ENCODE assay signal across 17 cellular contexts in the genomic region with DNA sequence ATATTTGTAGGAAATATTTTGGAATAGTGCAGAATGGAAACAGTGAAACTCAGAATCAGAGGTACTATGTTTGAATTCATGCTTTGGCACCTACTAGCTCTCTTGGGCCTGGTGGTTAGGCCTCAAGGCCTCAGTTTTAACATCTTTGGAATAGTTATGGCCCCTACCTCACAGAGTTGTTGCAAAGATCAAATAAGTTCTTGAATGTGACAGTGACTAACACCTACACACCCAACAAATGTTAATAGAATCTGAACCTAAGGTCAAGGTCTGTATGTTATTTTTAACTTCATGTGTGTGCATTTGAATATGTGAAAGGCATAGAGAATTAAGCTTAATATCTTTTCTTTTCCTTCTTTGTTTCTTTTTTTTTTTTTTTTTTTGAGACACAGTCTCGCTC.
"Had no signal": no experiment of that assay in that cellular context is flagged by ENCODE, and none has a peak within 500 bp of the region (broad histone marks: within the 10 kb centered on the region; RNA-seq: fewer than 3 reads in every experiment).

No MANE protein-coding gene starts in this region.

- H3K27ac ChIP-seq: esophagus muscularis mucosa, lower lobe of right lung, right atrium auricular region, tibial artery had no signal

- ATAC-seq: activated CD8-positive, alpha-beta T cell treated with anti-CD3 and anti-CD28 coated beads, Interleukin-2, amount 10 ng/mL, durations not matched to agents 7 days and 5 days; lower lobe of right lung; naive thymus-derived CD4-positive, alpha-beta T cell; stimulated activated naive CD8-positive, alpha-beta T cell treated with anti-CD3 and anti-CD28 coated beads, Interleukin-15, amount 100 ng/mL, for 72 hours had no signal

- H3K4me3 ChIP-seq: esophagus muscularis mucosa, lower lobe of right lung, right atrium auricular region, tibial artery had no signal

- H3K4me1 ChIP-seq: right atrium auricular region had no signal

- H3K36me3 ChIP-seq: brain microvascular endothelial cell had no signal

- H3K27me3 ChIP-seq: brain microvascular endothelial cell, esophagus muscularis mucosa, right atrium auricular region, tibial artery had no signal

- H3K9me3 ChIP-seq: esophagus muscularis mucosa, lower lobe of right lung, right atrium auricular region, tibial artery had no signal

- FAIRE-seq: colon, frontal cortex had no signal

- DNase-seq: activated CD4-positive, alpha-beta T cell treated with anti-CD3 and anti-CD28 coated beads for 1 hour; activated CD4-positive, alpha-beta T cell treated with anti-CD3 and anti-CD28 coated beads, Interleukin-2, amount 50 U/mL, for 1 hour; activated CD8-positive, alpha-beta T cell treated with anti-CD3 and anti-CD28 coated beads, Interleukin-2, amount 10 ng/mL, durations not matched to agents 7 days and 5 days; activated gamma-delta T cell; activated naive CD4-positive, alpha-beta T cell treated with anti-CD3 and anti-CD28 coated beads, Interleukin-2, amount 50 U/mL, for 16 hours; aorta; lower lobe of right lung; naive thymus-derived CD4-positive, alpha-beta T cell; stimulated activated CD4-positive, alpha-beta T cell treated with anti-CD3 and anti-CD28 coated beads, Interleukin-1b, Interleukin-23, amount 100 ng/mL, for 48 hours; stimulated activated naive CD8-positive, alpha-beta T cell treated with anti-CD3 and anti-CD28 coated beads, Interleukin-15, amount 100 ng/mL, for 72 hours; T-helper 1 cell; tibial artery had no signal
